Comparison of ENCODE assay signal across 7 cellular contexts in genomic region chrY:22975483-22975882, GRCh38. TPM values are rescaled to one million over a fixed set of nuclear protein-coding genes. Genes with fewer than 3 reads are reported as not detected.
"Had no signal": no experiment of that assay in that cellular context is flagged by ENCODE, and none has a peak within 500 bp of the region (broad histone marks: within the 10 kb centered on the region; RNA-seq: fewer than 3 reads in every experiment).

No MANE protein-coding gene starts in this region.

RNA-seq across cellular contexts. Expression of gene BPY2, which starts 8.6 kb away (rescaled TPM):
- total RNA-seq: GM23248, GM23338, H1, H4, H7, H9, HFFc6 had no signal
- polyA plus RNA-seq: GM23248, GM23338, H1 had no signal
